In genomic region chr5:158639876-158640570, GRCh38 we compare ENCODE assay signal across 22 cellular contexts.
DNase-seq lines count a peak whose midpoint lies in the region; ATAC-seq and TF ChIP-seq lines count a peak whose summit lies in the region.
"Had no signal": no experiment of that assay in that cellular context is flagged by ENCODE, and none has a peak within 500 bp of the region (broad histone marks: within the 10 kb centered on the region; RNA-seq: fewer than 3 reads in every experiment).

No MANE protein-coding gene starts in this region.

- no peaks in the 10 kb centered on the region for H3K27me3 ChIP-seq in H9 (ENCODE audit: insufficient read depth, low read length)
- peaks cover 6% of the 10 kb centered on the region for H3K27me3 ChIP-seq in RWPE2 (ENCODE audit: insufficient read depth, poor library complexity, severe bottlenecking)
- H3K27me3 ChIP-seq: adrenal gland, foreskin keratinocyte, neutrophil, uterus had no signal

- no peak overlapping the region for H4K8ac ChIP-seq in H9 (replicated peaks; ENCODE audit: insufficient read length, low read depth, low read length)

- H3K18ac ChIP-seq in H9 (ENCODE audit: insufficient read length, low read depth, low read length), result peak overlapping the region; percentile 21

- H3K4me1 Mint-ChIP-seq in H9, result peaks cover 10 to 16% of the 10 kb centered on the region in 2 experiments
- H3K4me1 Mint-ChIP-seq: CD8-positive, alpha-beta memory T cell; central memory CD8-positive, alpha-beta T cell had no signal

- 0 out of 2 replicates have a peak overlapping the region, but pooled peaks have one; percentile 25 for H3K14ac ChIP-seq in H9 (ENCODE audit: insufficient read depth, low read length)

- H3K4me3 Mint-ChIP-seq in H9, result no peak overlapping the region
- H3K4me3 Mint-ChIP-seq: CD8-positive, alpha-beta memory T cell; central memory CD8-positive, alpha-beta T cell had no signal

- H3K27ac Mint-ChIP-seq in H9, result peak overlapping the region in 1 of 3 experiments; percentile 71; a peak in 2 of 7 replicates
- H3K27ac Mint-ChIP-seq: CD8-positive, alpha-beta memory T cell had no signal

- H2AFZ ChIP-seq in H9 (ENCODE audit: low read length), result no peak overlapping the region

- no peak overlapping the region for H3K4me3 ChIP-seq in AG10803 (ENCODE audit: low read length)
- H3K4me3 ChIP-seq in RWPE2 (ENCODE audit: severe bottlenecking), result no peak overlapping the region
- H3K4me3 ChIP-seq: adrenal gland, uterus had no signal

- no peak overlapping the region for H4K5ac ChIP-seq in H9 (ENCODE audit: insufficient read length, low read depth, low read length)

- H4K20me1 ChIP-seq in H9 (ENCODE audit: control insufficient read depth, insufficient read depth, insufficient read length), result no peaks in the 10 kb centered on the region

- no peaks in the 10 kb centered on the region for H3K36me3 Mint-ChIP-seq in H9 (ENCODE audit: insufficient read depth in 1 of 3, low read depth in 3 of 3)
- H3K36me3 Mint-ChIP-seq: CD8-positive, alpha-beta memory T cell had no signal

- H3K27ac ChIP-seq in H9 (ENCODE audit: insufficient read length, low read depth, low read length) (no peak overlapping the region), RWPE2 (ENCODE audit: poor library complexity, severe bottlenecking) (no peak overlapping the region)
- H3K27ac ChIP-seq: adrenal gland, foreskin keratinocyte, HL-60, neutrophil, uterus had no signal

- TF ChIP-seq CTCF in AG10803 (conservative IDR thresholded peaks at IDR 0.05; ENCODE audit: low read length) (no peak), H9 (conservative IDR thresholded peaks at IDR 0.05) (no peak), RWPE2 (IDR thresholded peaks at IDR 0.05; ENCODE audit: poor library complexity, severe bottlenecking) (no peak)

- no peak overlapping the region for H2BK120ac ChIP-seq in H9 (ENCODE audit: low read depth, low read length, poor library complexity, severe bottlenecking)

- no peak overlapping the region for H2BK15ac ChIP-seq in H9 (ENCODE audit: low read depth, low read length)

- no peak overlapping the region for H2AK5ac ChIP-seq in H9 (ENCODE audit: insufficient read length, low read length)

- H3K27me3 Mint-ChIP-seq in H9 (ENCODE audit: low read depth), result no peaks in the 10 kb centered on the region

- H3K4ac ChIP-seq in H9 (ENCODE audit: low read depth, low read length), result no peak overlapping the region

- H2BK20ac ChIP-seq in H9 (ENCODE audit: low read depth, low read length, poor library complexity, severe bottlenecking), result no peak overlapping the region

- H3K9me3 ChIP-seq in H9 (ENCODE audit: control insufficient read depth, low read depth, low read length), result no peaks in the 10 kb centered on the region
- no peaks in the 10 kb centered on the region for H3K9me3 ChIP-seq in RWPE2 (ENCODE audit: severe bottlenecking)
- H3K9me3 ChIP-seq: adrenal gland, neutrophil, uterus had no signal

- no peaks in the 10 kb centered on the region for H3K36me3 ChIP-seq in RWPE2 (ENCODE audit: low read depth)
- H3K36me3 ChIP-seq: adrenal gland, neutrophil, uterus had no signal

- no CpG with 5 or more reads among the region's 5 CpGs for WGBS in H9 (ENCODE audit: extremely low coverage, insufficient read length, low lambda C conversion rate)

- no peak overlapping the region for H2BK5ac ChIP-seq in H9 (ENCODE audit: insufficient read length, low read length)

- no peak overlapping the region for H3T11ph ChIP-seq in H9 (ENCODE audit: low read length)

- no peak overlapping the region for H3K4me2 ChIP-seq in H9 (ENCODE audit: insufficient read depth, insufficient read length, low read length)

- DNase-seq in AG10803 (ENCODE audit: low read depth) (peak; percentile 53), H9 (no peak), RWPE2 (ENCODE audit: low spot score) (no peak), fibroblast of peridontal ligament (ENCODE audit: extremely low read depth) (peak; percentile 56), NCI-H69 (lab: John Stamatoyannopoulos, UW) (no peak)
- DNase-seq in stimulated activated CD4-positive, alpha-beta T cell treated with anti-CD3 and anti-CD28 coated beads, Interleukin-4, amount 100 ng/mL, for 4 hours, result no peak
- DNase-seq: activated effector memory CD4-positive, alpha-beta T cell treated with anti-CD3 and anti-CD28 coated beads, Interleukin-2, amount 50 U/mL, for 16 hours; CD8-positive, alpha-beta memory T cell; effector CD8-positive, alpha-beta T cell; foreskin keratinocyte; NCI-H146; stimulated activated CD4-positive, alpha-beta T cell treated with anti-CD3 and anti-CD28 coated beads, Interleukin-15, amount 100 ng/mL, for 24 hours; stimulated activated naive CD8-positive, alpha-beta T cell treated with anti-CD3 and anti-CD28 coated beads, Interleukin-15, Interleukin-2, amounts not matched to agents 100 U/mL and 50 U/mL, for 24 hours; T-helper 9 cell had no signal

- no peak overlapping the region for H3K9ac ChIP-seq in H9 (ENCODE audit: extremely low read depth, insufficient read length, low read length)

- H3K79me2 ChIP-seq in H9 (ENCODE audit: insufficient read depth, low read length), result no peaks in the 10 kb centered on the region

- no peak overlapping the region for H3K56ac ChIP-seq in H9 (ENCODE audit: insufficient read length, low read depth, low read length)

- H3K4me1 ChIP-seq in H9 (ENCODE audit: insufficient read depth, low read length) (no peaks in the 10 kb centered on the region), RWPE2 (ENCODE audit: insufficient read depth, poor library complexity, severe bottlenecking) (no peaks in the 10 kb centered on the region)
- H3K4me1 ChIP-seq: adrenal gland, foreskin keratinocyte, uterus had no signal

- H3K23ac ChIP-seq in H9 (ENCODE audit: insufficient read length, low read depth, low read length), result no peak overlapping the region

- H3K23me2 ChIP-seq in H9 (ENCODE audit: insufficient read length, low read depth, low read length, poor library complexity, severe bottlenecking), result no peaks in the 10 kb centered on the region

- peak; percentile 9; the same call in 2 of the 3 replicates for ATAC-seq in RWPE2 (ENCODE audit: low read depth)
- no peak for ATAC-seq in GM19455 (IDR thresholded peaks at IDR 0.05; ENCODE audit: unreplicated experiment)
- no peak for ATAC-seq in HG03039 (IDR thresholded peaks at IDR 0.05; ENCODE audit: unreplicated experiment)
- ATAC-seq: foreskin keratinocyte; left lobe of liver; stimulated activated naive CD8-positive, alpha-beta T cell treated with anti-CD3 and anti-CD28 coated beads, Interleukin-15, Interleukin-2, amounts not matched to agents 100 U/mL and 50 U/mL, for 24 hours had no signal

- no peak overlapping the region for H2BK12ac ChIP-seq in H9 (ENCODE audit: insufficient read length, low read depth, low read length)

- H4K91ac ChIP-seq in H9 (ENCODE audit: insufficient read length, low read depth, low read length), result no peak overlapping the region

- no peaks in the 10 kb centered on the region for H3K9me3 Mint-ChIP-seq in H9
- H3K9me3 Mint-ChIP-seq: CD8-positive, alpha-beta memory T cell; central memory CD8-positive, alpha-beta T cell had no signal

- H3K79me1 ChIP-seq in H9 (ENCODE audit: insufficient read depth, low read depth, low read length, poor library complexity, severe bottlenecking), result no peaks in the 10 kb centered on the region

Comparison
In these comparisons a context has a peak if more than half of its experiments do, and no peak if none do; other contexts are left out.
1. DNase-seq: peak in AG10803 (single experiment) and fibroblast of peridontal ligament (single experiment); none in H9 (single experiment), RWPE2 (single experiment), stimulated activated CD4-positive, alpha-beta T cell treated with anti-CD3 and anti-CD28 coated beads, Interleukin-4, amount 100 ng/mL, for 4 hours (0 of 2) and NCI-H69 (single experiment).